8 cellular contexts compared by ENCODE assay signal in genomic region chr12:4858385-4858784, GRCh38. TPM values are rescaled to one million over a fixed set of nuclear protein-coding genes. Genes with fewer than 3 reads are reported as not detected.
DNase-seq lines count a peak whose midpoint lies in the region; ATAC-seq and TF ChIP-seq lines count a peak whose summit lies in the region.

No MANE protein-coding gene starts in this region.

- ATAC-seq in PC-3: no peak

- no peaks in the 10 kb centered on the region for H3K4me1 ChIP-seq in PC-3 (ENCODE audit: insufficient read depth, low read length)

- no TSS peak for BruUV-seq in PC-3 (replicated peaks; lab: Mats Ljungman, UMichigan)

- no peaks in the 10 kb centered on the region for H3F3A ChIP-seq in PC-3 (ENCODE audit: low read length, unreplicated experiment)

- H3K4me1 Mint-ChIP-seq in neural crest cell: peaks cover 17% of the 10 kb centered on the region

- CTCF ChIA-PET in PC-3 (lab: Charles Lee): no interaction called here

- POLR2A ChIA-PET in PC-3 (lab: Charles Lee; ENCODE audit: unreplicated experiment): no interaction called here

- no peak overlapping the region for H3K4me2 ChIP-seq in PC-3 (ENCODE audit: low read length)

- intact Hi-C loops in PC-3 (cut with micrococcal nuclease): no loop called here

- H3K4me3 Mint-ChIP-seq in neural crest cell: peak overlapping the region; percentile 54

- no peaks in the 10 kb centered on the region for H3K79me2 ChIP-seq in PC-3 (ENCODE audit: low read length)

- H3K27me3 ChIP-seq in PC-3 (ENCODE audit: low read length): peaks cover 25% of the 10 kb centered on the region

- H3K36me3 Mint-ChIP-seq in neural crest cell (ENCODE audit: low read depth): no peaks in the 10 kb centered on the region

- H3K9me3 ChIP-seq in PC-3 (ENCODE audit: low read length): no peaks in the 10 kb centered on the region

- H3K4me3 ChIP-seq in LNCaP clone FGC (ENCODE audit: low read depth, low read length) (peak overlapping the region; percentile 23; the same call in 1 of the 2 replicates), epithelial cell of esophagus (ENCODE audit: low read length) (no peak overlapping the region), PC-3 (ENCODE audit: low read length) (no peak overlapping the region)

- TF ChIP-seq CTCF in LNCaP clone FGC (IDR thresholded peaks at IDR 0.05; ENCODE audit: control insufficient read depth, extremely low read depth, insufficient read depth) (peak; percentile 75), epithelial cell of esophagus (IDR thresholded peaks at IDR 0.05; ENCODE audit: insufficient read depth, low read depth, low read length, missing control alignments) (no peak), neural crest cell (conservative IDR thresholded peaks at IDR 0.05) (no peak), PC-3 (conservative IDR thresholded peaks at IDR 0.05; ENCODE audit: low read depth, low read length) (no peak)

- H3K9me3 Mint-ChIP-seq in neural crest cell: no peaks in the 10 kb centered on the region

- H2AFZ ChIP-seq in PC-3 (ENCODE audit: low read length): no peak overlapping the region

- no peaks in the 10 kb centered on the region for H3K36me3 ChIP-seq in PC-3 (ENCODE audit: low read depth, low read length)

- H3K27me3 Mint-ChIP-seq in neural crest cell (ENCODE audit: low read depth): peaks cover 64% of the 10 kb centered on the region

- H3K9ac ChIP-seq in PC-3 (ENCODE audit: low read length): no peak overlapping the region

- DNase-seq in DMS53 treated with DMSO at 0.1 percent for 48 hours (lab: John Stamatoyannopoulos, UW; ENCODE audit: unreplicated experiment): peak; percentile 96
- peak; percentile 49 for DNase-seq in LNCaP clone FGC (ENCODE audit: low read depth)
- peak; percentile 2 for DNase-seq in epithelial cell of esophagus (ENCODE audit: low read depth)
- peak; percentile 8 for DNase-seq in neural crest cell (ENCODE audit: low read depth, low spot score)
- DNase-seq in AML-193 (lab: John Stamatoyannopoulos, UW): no peak
- DNase-seq in PC-3: no peak
- no peak for DNase-seq in NCI-H187 (lab: John Stamatoyannopoulos, UW)
- no peak for DNase-seq in mesenteric fat pad (ENCODE audit: low spot score)

- H3K27ac Mint-ChIP-seq in neural crest cell (ENCODE audit: unreplicated experiment): no peak overlapping the region

- H3K27ac ChIP-seq in PC-3 (ENCODE audit: low read length): no peak overlapping the region

- H4K20me1 ChIP-seq in PC-3 (ENCODE audit: low read length): no peaks in the 10 kb centered on the region

- H3K9me2 ChIP-seq in PC-3 (replicated peaks; ENCODE audit: low read length): no peaks in the 10 kb centered on the region

RNA-seq across cellular contexts. Expression of gene KCNA1, which starts 51.3 kb away (rescaled TPM):
- 0.05 and 0.37 TPM in 2 replicates for total RNA-seq in neural crest cell
- not detected in 2 replicates for total RNA-seq in PC-3 (2014; rRNA removed)
- 0.19 TPM for total RNA-seq in mesenteric fat pad

Comparison
In these comparisons a context has a peak if more than half of its experiments do, and no peak if none do; other contexts are left out.
1. DNase-seq: peak in DMS53 treated with DMSO at 0.1 percent for 48 hours (single experiment), LNCaP clone FGC (single experiment), epithelial cell of esophagus (single experiment) and neural crest cell (single experiment); none in AML-193 (0 of 2), PC-3 (single experiment), NCI-H187 (0 of 2) and mesenteric fat pad (single experiment).